1 cellular context compared by ENCODE assay signal in genomic region chr12:56995930-56996496, GRCh38.
A peak's percentile ranks its signal among the peaks of the same experiment; 100 is the strongest.
TF ChIP-seq lines count a peak whose summit lies in the region.

No MANE protein-coding gene starts in this region.

TF ChIP-seq in HepG2, 621 proteins besides CTCF, POLR2A, EP300 and RAD21:
- TF ChIP-seq ZNF687 (CRISPR knock-in tag; IDR thresholded peaks at IDR 0.05): 0 out of 2 replicates have a peak, but pooled peaks have one; percentile 1
- peak; percentile 72 for TF ChIP-seq CREB1 (IDR thresholded peaks at IDR 0.05)
- TF ChIP-seq CREB1 (CRISPR knock-in tag; IDR thresholded peaks at IDR 0.05): no peak
- TF ChIP-seq ZNF558 (CRISPR knock-in tag; IDR thresholded peaks at IDR 0.05; ENCODE audit: borderline replicate concordance): no peak
- TF ChIP-seq ATF7 (IDR thresholded peaks at IDR 0.05): peak; percentile 66
- TF ChIP-seq ATF7 (CRISPR knock-in tag; IDR thresholded peaks at IDR 0.05): no peak
